Comparison of ENCODE assay signal across 31 cellular contexts in genomic region chr3:78314327-78314726, GRCh38.
"Had no signal": no experiment of that assay in that cellular context is flagged by ENCODE, and none has a peak within 500 bp of the region (broad histone marks: within the 10 kb centered on the region; RNA-seq: fewer than 3 reads in every experiment).

No MANE protein-coding gene starts in this region.

- ATAC-seq: activated CD4-positive, CD25-positive, alpha-beta regulatory T cell treated with anti-CD3 and anti-CD28 coated beads, Interleukin-2, amount 50 U/mL, for 24 hours; natural killer cell; psoas muscle; stimulated activated memory B cell treated with anti-CD40 and anti-IgM and Interleukin-4, amounts not matched to agents 10 μg/mL and 1 μg/mL and 100 μg/mL, for 72 hours; stimulated activated naive CD8-positive, alpha-beta T cell treated with anti-CD3 and anti-CD28 coated beads, Interleukin-15, amount 100 ng/mL, for 72 hours had no signal

- FAIRE-seq: frontal cortex had no signal

- DNase-seq: activated CD4-positive, alpha-beta T cell treated with anti-CD3 and anti-CD28 coated beads for 48 hours; activated CD4-positive, alpha-beta T cell treated with anti-CD3 and anti-CD28 coated beads, Interleukin-2, amount 50 U/mL, for 48 hours; activated CD8-positive, alpha-beta memory T cell treated with anti-CD3 and anti-CD28 coated beads for 24 hours; activated effector memory CD4-positive, alpha-beta T cell treated with Interleukin-2 at 50 U/mL for 16 hours; activated naive CD4-positive, alpha-beta T cell treated with Interleukin-2 at 50 U/mL for 16 hours; aorta; brain microvascular endothelial cell; dorsolateral prefrontal cortex; effector memory CD4-positive, alpha-beta T cell; glutamatergic neuron; islet precursor cell; left ventricle myocardium inferior; mesendoderm; natural killer cell; occipital lobe; psoas muscle; stimulated activated CD4-positive, alpha-beta T cell treated with anti-CD3 and anti-CD28 coated beads, Interleukin-1b, Interleukin-23, amount 100 ng/mL, for 48 hours; stimulated activated CD4-positive, alpha-beta T cell treated with anti-CD3 and anti-CD28 coated beads, Interleukin-4, amount 100 ng/mL, for 4 hours; stimulated activated CD8-positive, alpha-beta memory T cell treated with anti-CD3 and anti-CD28 coated beads, Interleukin-4, amount 100 ng/mL, for 48 hours; stimulated activated naive CD8-positive, alpha-beta T cell treated with anti-CD3 and anti-CD28 coated beads, Interleukin-15, amount 100 ng/mL, for 72 hours; substantia nigra; WERI-Rb-1 had no signal

- H3K27me3 ChIP-seq: brain microvascular endothelial cell, dorsolateral prefrontal cortex, neural progenitor cell, vagina had no signal

- H3K27ac ChIP-seq: brain microvascular endothelial cell, coronary artery, dorsolateral prefrontal cortex, left ventricle myocardium inferior, neural progenitor cell, parathyroid adenoma, psoas muscle, vagina, WERI-Rb-1 had no signal

- H3K9me3 ChIP-seq: left ventricle myocardium inferior, psoas muscle, vagina had no signal

- H3K4me3 ChIP-seq: coronary artery, dorsolateral prefrontal cortex, left ventricle myocardium inferior, lung, neural progenitor cell, psoas muscle, smooth muscle cell, vagina had no signal

- H3K36me3 ChIP-seq: brain microvascular endothelial cell, left ventricle myocardium inferior, neural progenitor cell, vagina, WERI-Rb-1 had no signal

- H3K4me1 ChIP-seq: left ventricle myocardium inferior, neural progenitor cell, parathyroid adenoma, psoas muscle, vagina had no signal
